Comparison of ENCODE assay signal across 11 cellular contexts in genomic region chr16:53415504-53415903, GRCh38. TPM values are rescaled to one million over a fixed set of nuclear protein-coding genes. Genes with fewer than 3 reads are reported as not detected.
DNase-seq lines count a peak whose midpoint lies in the region; ATAC-seq, FAIRE-seq and TF ChIP-seq lines count a peak whose summit lies in the region.
"Had no signal": no experiment of that assay in that cellular context is flagged by ENCODE, and none has a peak within 500 bp of the region (broad histone marks: within the 10 kb centered on the region; RNA-seq: fewer than 3 reads in every experiment).

No MANE protein-coding gene starts in this region.

- H3K36me3 ChIP-seq in Caco-2 (ENCODE audit: control insufficient read depth, insufficient read depth, low read length) (no peaks in the 10 kb centered on the region), HCT116 (ENCODE audit: control insufficient read depth in 1 of 2, insufficient read depth in 2 of 2, low read length in 2 of 2) (no peaks in the 10 kb centered on the region), keratinocyte (ENCODE audit: control insufficient read depth in 2 of 2, extremely low read depth in 1 of 2, insufficient read depth in 2 of 2, low read length in 2 of 2) (no peaks in the 10 kb centered on the region)
- H3K36me3 ChIP-seq: Peyer's patch had no signal

- H3K9me3 Mint-ChIP-seq in Caco-2 (ENCODE audit: unreplicated experiment) = peaks cover 9% of the 10 kb centered on the region

- no peak overlapping the region for H3K4me3 Mint-ChIP-seq in Caco-2 (ENCODE audit: unreplicated experiment)

- H4K20me1 ChIP-seq in HCT116 (ENCODE audit: insufficient read depth) = no peaks in the 10 kb centered on the region
- no peaks in the 10 kb centered on the region for H4K20me1 ChIP-seq in keratinocyte (ENCODE audit: control insufficient read depth, extremely low read depth, insufficient read depth, low read length)

- peak; percentile 65 for ATAC-seq in HCT116
- ATAC-seq in HG03139 (IDR thresholded peaks at IDR 0.05; ENCODE audit: unreplicated experiment) = no peak
- ATAC-seq in GM18867 (IDR thresholded peaks at IDR 0.05; ENCODE audit: unreplicated experiment) = no peak
- ATAC-seq: activated CD4-positive, CD25-positive, alpha-beta regulatory T cell treated with anti-CD3 and anti-CD28 coated beads, Interleukin-2, amount 50 U/mL, for 24 hours had no signal

- TF ChIP-seq POLR2A in HCT116 (IDR thresholded peaks at IDR 0.05; ENCODE audit: borderline replicate concordance, extremely low read depth, insufficient read depth, insufficient read length) = no peak

- H3K79me2 ChIP-seq in HCT116 (ENCODE audit: insufficient read depth, low read length) (no peaks in the 10 kb centered on the region), keratinocyte (ENCODE audit: control insufficient read depth, insufficient read depth, low read length) (no peaks in the 10 kb centered on the region)

- intact Hi-C loops in Caco-2 (cut with micrococcal nuclease; ENCODE audit: unreplicated experiment) (loop anchor here (2.0 kb wide), 1 partner anchor 149 kb away; no protein-coding TSS in a partner anchor), HCT116 (cut with micrococcal nuclease) (no loop called here)

- no peaks in the 10 kb centered on the region for H3K36me3 Mint-ChIP-seq in Caco-2 (ENCODE audit: insufficient read depth, unreplicated experiment)

- dilution Hi-C loops in keratinocyte (cut with MboI; ENCODE audit: extremely low pct_ligation_motif_present, low sequenced_read_pairs) = no loop called here

- H3K27ac Mint-ChIP-seq in Caco-2 (ENCODE audit: unreplicated experiment) = no peak overlapping the region

- H3K9me2 ChIP-seq in HCT116 (ENCODE audit: insufficient read depth) = no peaks in the 10 kb centered on the region

- TF ChIP-seq CTCF in Caco-2 (IDR thresholded peaks at IDR 0.05; ENCODE audit: insufficient read depth in 1 of 2, low read depth in 1 of 2, low read length in 1 of 2, severe bottlenecking in 1 of 2, unreplicated experiment in 1 of 2) = peak; percentile 47 to 60
- peak in 2 of 3 experiments; percentile 23 to 29; a peak in 3 of 6 replicates for TF ChIP-seq CTCF in HCT116 (IDR thresholded peaks at IDR 0.05 in 2 of 3, conservative IDR thresholded peaks at IDR 0.05 in 1 of 3; ENCODE audit: borderline replicate concordance in 1 of 3, insufficient read depth in 1 of 3, low read depth in 2 of 3, low read length in 2 of 3)
- peak in 1 of 3 experiments; percentile 37 for TF ChIP-seq CTCF in keratinocyte (optimal IDR thresholded peaks at IDR 0.05 in 1 of 3, IDR thresholded peaks at IDR 0.05 in 1 of 3, conservative IDR thresholded peaks at IDR 0.05 in 1 of 3; ENCODE audit: extremely low read depth in 1 of 3, insufficient read depth in 2 of 3, low read length in 3 of 3)

- no peak overlapping the region for H3K27ac ChIP-seq in HCT116 (ENCODE audit: low read depth, low read length)
- H3K27ac ChIP-seq in keratinocyte (ENCODE audit: control insufficient read depth, insufficient read depth, low read length) = no peak overlapping the region
- H3K27ac ChIP-seq: Peyer's patch had no signal

- H3K4me3 ChIP-seq in Caco-2 (ENCODE audit: low read depth, low read length) = no peak overlapping the region
- H3K4me3 ChIP-seq in HCT116 (replicated peaks in 1 of 2; ENCODE audit: low read depth in 1 of 2, low read length in 2 of 2) = no peak overlapping the region
- H3K4me3 ChIP-seq in keratinocyte (ENCODE audit: control insufficient read depth in 2 of 3, extremely low read depth in 1 of 3, insufficient read depth in 2 of 3, low read depth in 1 of 3, low read length in 3 of 3) = no peak overlapping the region
- H3K4me3 ChIP-seq: Peyer's patch had no signal

- no peaks in the 10 kb centered on the region for H3K4me1 Mint-ChIP-seq in Caco-2 (ENCODE audit: low read depth, unreplicated experiment)

- H2AFZ ChIP-seq in HCT116 (ENCODE audit: low read depth, low read length, poor library complexity, severe bottlenecking) = peak overlapping the region; percentile 61
- H2AFZ ChIP-seq in keratinocyte (ENCODE audit: control insufficient read depth, low read length) = no peak overlapping the region

- peak; percentile 65 for TF ChIP-seq RAD21 in HCT116 (IDR thresholded peaks at IDR 0.05; ENCODE audit: low read depth)

- H3K27me3 ChIP-seq in Caco-2 (replicated peaks; ENCODE audit: control insufficient read depth, insufficient read depth, low read length) (no peaks in the 10 kb centered on the region), HCT116 (ENCODE audit: insufficient read depth, low read length) (no peaks in the 10 kb centered on the region), keratinocyte (ENCODE audit: control insufficient read depth, extremely low read depth, insufficient read depth, low read length) (no peaks in the 10 kb centered on the region)
- H3K27me3 ChIP-seq: Peyer's patch had no signal

- CTCF ChIA-PET in Caco-2 (lab: Charles Lee) = interaction anchor here (1.1 kb wide), 1 partner anchor 132 kb away, joined by 3 read pairs; no protein-coding TSS in a partner anchor
- CTCF ChIA-PET in HCT116 (lab: Charles Lee) = interaction anchor here (1.3 kb wide), 1 partner anchor 132 kb away, joined by 5 read pairs; no protein-coding TSS in a partner anchor

- H3K4me1 ChIP-seq in Caco-2 (no peaks in the 10 kb centered on the region), HCT116 (ENCODE audit: control insufficient read depth in 1 of 2, insufficient read depth in 2 of 2, low read length in 2 of 2) (peaks cover 3 to 14% of the 10 kb centered on the region in 2 experiments), keratinocyte (ENCODE audit: control insufficient read depth, extremely low read depth, insufficient read depth, low read length) (peaks cover 3% of the 10 kb centered on the region)
- H3K4me1 ChIP-seq: Peyer's patch had no signal

- H3K9ac ChIP-seq in HCT116 (ENCODE audit: low read length) (no peak overlapping the region), keratinocyte (ENCODE audit: control insufficient read depth, extremely low read depth, insufficient read depth, low read length) (no peak overlapping the region)

- H3K4me2 ChIP-seq in HCT116 (ENCODE audit: low read length) (peak overlapping the region; percentile 46), keratinocyte (ENCODE audit: control insufficient read depth, extremely low read depth, insufficient read depth, low read depth, low read length) (peak overlapping the region; percentile 14)

- peak; percentile 53 to 59 for DNase-seq in Caco-2
- no peak for DNase-seq in HCT116 (ENCODE audit: low read depth, low spot score)
- peak; percentile 15 for DNase-seq in NOMO-1 treated with dmso at 0.1 percent for 144 hours (lab: John Stamatoyannopoulos, UW; ENCODE audit: unreplicated experiment)
- no peak for DNase-seq in keratinocyte (ENCODE audit: low read depth, low spot score)
- DNase-seq in hepatic stellate cell (ENCODE audit: low spot score) = no peak
- DNase-seq in Ammon's horn (ENCODE audit: low spot score) = no peak
- DNase-seq: activated gamma-delta T cell treated with Interleukin-2 at 50 U/mL for 16 hours, Peyer's patch had no signal

- POLR2A ChIA-PET in Caco-2 (lab: Charles Lee) = no interaction called here
- POLR2A ChIA-PET in HCT116 (lab: Charles Lee) = no interaction called here

- H3K27me3 Mint-ChIP-seq in Caco-2 (ENCODE audit: insufficient read depth, unreplicated experiment) = no peaks in the 10 kb centered on the region

- RAD21 ChIA-PET in HCT116 (lab: Charles Lee; ENCODE audit: low non-redundant PET in 1 of 2, low total read pairs in 2 of 2, uncharacterized antibody in 2 of 2, unreplicated experiment in 2 of 2) = no interaction called here

- H3K9me1 ChIP-seq in keratinocyte (ENCODE audit: control insufficient read depth, extremely low read depth, insufficient read depth, low read length) = no peaks in the 10 kb centered on the region

- BruUV-seq in Caco-2 (replicated peaks; lab: Mats Ljungman, UMichigan) (no TSS peak), HCT116 (replicated peaks; lab: Mats Ljungman, UMichigan) (no TSS peak)

- no peaks in the 10 kb centered on the region for H3K9me3 ChIP-seq in Caco-2
- H3K9me3 ChIP-seq in HCT116 (ENCODE audit: control insufficient read depth in 1 of 2, insufficient read depth in 1 of 2, low read depth in 1 of 2, low read length in 2 of 2) = no peaks in the 10 kb centered on the region
- H3K9me3 ChIP-seq in keratinocyte (ENCODE audit: control insufficient read depth, low read depth, low read length) = no peaks in the 10 kb centered on the region
- H3K9me3 ChIP-seq: Peyer's patch had no signal

- FAIRE-seq in keratinocyte (lab: Jason Lieb, UNC) = no peak

TF ChIP-seq in HCT116, 20 proteins besides CTCF, POLR2A, EP300 and RAD21 (continues in another document):
- no peak for TF ChIP-seq CEBPB (IDR thresholded peaks at IDR 0.05; ENCODE audit: low read depth)
- no peak for TF ChIP-seq SRF (IDR thresholded peaks at IDR 0.05; ENCODE audit: low read depth)
- TF ChIP-seq ATF3 (IDR thresholded peaks at IDR 0.05) = no peak
- no peak for TF ChIP-seq EGR1 (IDR thresholded peaks at IDR 0.05; ENCODE audit: low read depth)
- no peak for TF ChIP-seq POLR2AphosphoS5 (IDR thresholded peaks at IDR 0.05; ENCODE audit: low read depth, low read length)
- TF ChIP-seq CBX3 (IDR thresholded peaks at IDR 0.05; ENCODE audit: low read depth) = peak; percentile 36; the same call in 1 of the 2 replicates

RNA-seq across cellular contexts. Expression of gene RBL2, which starts 18.8 kb away (rescaled TPM):
- 55.3 and 57.6 TPM in 2 replicates for total RNA-seq in Caco-2 (2022)
- 33.4 TPM for total RNA-seq in HCT116 (2021; ENCODE audit: unreplicated experiment)
- polyA plus RNA-seq in HCT116 (2012) = 12.0 and 18.2 TPM in 2 replicates
- 28.4 to 44.6 TPM (median 36.7 TPM) in 3 replicates for polyA plus RNA-seq in keratinocyte
- polyA plus RNA-seq in keratinocyte (2011; ENCODE audit: low read depth) = 18.0 TPM
- polyA plus RNA-seq in keratinocyte (2011; cell fraction: cytosol; rRNA removed) = 16.2 and 26.3 TPM in 2 replicates
- polyA plus RNA-seq in keratinocyte (2011; cell fraction: nucleus; rRNA removed) = 65.3 and 76.9 TPM in 2 replicates
- 17.7 and 18.7 TPM in 2 replicates for polyA plus RNA-seq in keratinocyte (2012; ENCODE audit: low replicate concordance)
- 22.9 to 40.1 TPM (median 34.6 TPM) in 3 replicates for polyA minus RNA-seq in keratinocyte
- polyA minus RNA-seq in keratinocyte (2011; cell fraction: cytosol; rRNA and poly(A)+ RNA removed) = 19.4 TPM
- 18.9 and 34.9 TPM in 2 replicates for polyA minus RNA-seq in keratinocyte (2011; cell fraction: nucleus; rRNA and poly(A)+ RNA removed)

Comparison
In these comparisons a context has a peak if more than half of its experiments do, and no peak if none do; other contexts are left out.
1. DNase-seq: peak in Caco-2 (2 of 2) and NOMO-1 treated with dmso at 0.1 percent for 144 hours (single experiment); none in HCT116 (single experiment), keratinocyte (single experiment), hepatic stellate cell (single experiment) and Ammon's horn (single experiment).